Comparison of ENCODE assay signal across 27 cellular contexts in the genomic region with DNA sequence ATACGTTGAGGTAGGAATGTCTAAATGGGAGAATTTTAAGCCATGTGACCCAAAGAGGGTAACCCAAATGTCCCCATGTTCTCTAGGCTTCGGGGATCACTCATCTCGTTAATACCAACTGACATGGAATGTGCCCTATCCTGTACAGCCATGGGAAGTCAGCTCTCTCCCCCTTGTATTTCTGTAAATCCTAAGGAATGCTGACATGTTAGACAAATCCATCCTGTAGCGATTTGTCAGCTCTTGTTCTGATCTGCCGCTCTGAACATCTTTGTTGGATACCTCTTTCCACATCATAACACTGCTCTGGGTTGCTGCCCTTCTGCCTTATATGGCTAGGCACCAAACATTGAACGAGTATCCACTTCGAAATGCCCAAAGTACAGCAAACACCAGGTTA.
"Had no signal": no experiment of that assay in that cellular context is flagged by ENCODE, and none has a peak within 500 bp of the region (broad histone marks: within the 10 kb centered on the region; RNA-seq: fewer than 3 reads in every experiment).

No MANE protein-coding gene starts in this region.

- H3K4me1 Mint-ChIP-seq: activated CD4-positive, alpha-beta T cell treated with anti-CD3 and anti-CD28 coated beads, Interleukin-2, amount 10 ng/mL, durations not matched to agents 7 days and 5 days; activated naive CD8-positive, alpha-beta T cell treated with anti-CD3 and anti-CD28 coated beads, Interleukin-2, amount 50 U/mL, for 24 hours; central memory CD8-positive, alpha-beta T cell; immature natural killer cell; naive thymus-derived CD8-positive, alpha-beta T cell; stimulated activated memory B cell treated with anti-CD40 and anti-IgM and Interleukin-4, amounts not matched to agents 10 μg/mL and 1 μg/mL and 100 μg/mL, for 72 hours had no signal

- H3K27me3 ChIP-seq: ascending aorta, brain microvascular endothelial cell, colonic mucosa, hepatocyte, right atrium auricular region, transverse colon, vagina had no signal

- H3K9me3 Mint-ChIP-seq: endodermal cell had no signal

- H3K27ac Mint-ChIP-seq: activated CD4-positive, alpha-beta T cell treated with anti-CD3 and anti-CD28 coated beads, Interleukin-2, amount 10 ng/mL, durations not matched to agents 7 days and 5 days; activated CD8-positive, alpha-beta memory T cell treated with anti-CD3 and anti-CD28 coated beads, Interleukin-2, amount 10 ng/mL, durations not matched to agents 7 days and 5 days; activated CD8-positive, alpha-beta T cell treated with anti-CD3 and anti-CD28 coated beads for 36 hours; activated naive CD8-positive, alpha-beta T cell treated with anti-CD3 and anti-CD28 coated beads, Interleukin-2, amount 50 U/mL, for 24 hours; endodermal cell; naive thymus-derived CD8-positive, alpha-beta T cell; progenitor cell of endocrine pancreas; stimulated activated memory B cell treated with anti-CD40 and anti-IgM and Interleukin-4, amounts not matched to agents 10 μg/mL and 1 μg/mL and 100 μg/mL, for 72 hours had no signal

- H3K4me3 Mint-ChIP-seq: activated CD4-positive, alpha-beta T cell treated with anti-CD3 and anti-CD28 coated beads, Interleukin-2, amount 10 ng/mL, durations not matched to agents 7 days and 5 days; activated CD8-positive, alpha-beta memory T cell treated with anti-CD3 and anti-CD28 coated beads, Interleukin-2, amount 10 ng/mL, durations not matched to agents 7 days and 5 days; activated CD8-positive, alpha-beta T cell treated with anti-CD3 and anti-CD28 coated beads for 36 hours; activated naive CD8-positive, alpha-beta T cell treated with anti-CD3 and anti-CD28 coated beads, Interleukin-2, amount 50 U/mL, for 24 hours; central memory CD8-positive, alpha-beta T cell; endodermal cell; immature natural killer cell; naive thymus-derived CD8-positive, alpha-beta T cell; stimulated activated memory B cell treated with anti-CD40 and anti-IgM and Interleukin-4, amounts not matched to agents 10 μg/mL and 1 μg/mL and 100 μg/mL, for 72 hours had no signal

- H3K4me1 ChIP-seq: ascending aorta, colonic mucosa, right atrium auricular region had no signal

- H3K9me3 ChIP-seq: ascending aorta, colonic mucosa, left ventricle myocardium inferior, right atrium auricular region, transverse colon, vagina had no signal

- ATAC-seq: activated CD4-positive, CD25-positive, alpha-beta regulatory T cell treated with anti-CD3 and anti-CD28 coated beads, Interleukin-2, amount 50 U/mL, for 24 hours; activated CD8-positive, alpha-beta memory T cell treated with anti-CD3 and anti-CD28 coated beads, Interleukin-2, amount 10 ng/mL, durations not matched to agents 7 days and 5 days; activated CD8-positive, alpha-beta T cell treated with anti-CD3 and anti-CD28 coated beads for 36 hours; activated naive CD8-positive, alpha-beta T cell treated with anti-CD3 and anti-CD28 coated beads, Interleukin-2, amount 50 U/mL, for 24 hours; naive thymus-derived CD8-positive, alpha-beta T cell; stimulated activated memory B cell treated with anti-CD40 and anti-IgM and Interleukin-4, amounts not matched to agents 10 μg/mL and 1 μg/mL and 100 μg/mL, for 72 hours had no signal

- H3K4me3 ChIP-seq: ascending aorta, colonic mucosa, hepatocyte, left ventricle myocardium inferior, right atrium auricular region, transverse colon, vagina had no signal

- H3K27me3 Mint-ChIP-seq: activated CD4-positive, alpha-beta T cell treated with anti-CD3 and anti-CD28 coated beads, Interleukin-2, amount 10 ng/mL, durations not matched to agents 7 days and 5 days; activated CD8-positive, alpha-beta memory T cell treated with anti-CD3 and anti-CD28 coated beads, Interleukin-2, amount 10 ng/mL, durations not matched to agents 7 days and 5 days; activated CD8-positive, alpha-beta T cell treated with anti-CD3 and anti-CD28 coated beads for 36 hours; activated naive CD8-positive, alpha-beta T cell treated with anti-CD3 and anti-CD28 coated beads, Interleukin-2, amount 50 U/mL, for 24 hours; central memory CD8-positive, alpha-beta T cell; stimulated activated memory B cell treated with anti-CD40 and anti-IgM and Interleukin-4, amounts not matched to agents 10 μg/mL and 1 μg/mL and 100 μg/mL, for 72 hours had no signal

- H3K27ac ChIP-seq: ascending aorta, brain microvascular endothelial cell, colonic mucosa, hepatocyte, left ventricle myocardium inferior, right atrium auricular region, transverse colon, vagina, VCaP had no signal

- H3K36me3 ChIP-seq: ascending aorta, brain microvascular endothelial cell, colonic mucosa, left ventricle myocardium inferior, right atrium auricular region, transverse colon, vagina had no signal

- DNase-seq: activated CD4-positive, alpha-beta T cell treated with anti-CD3 and anti-CD28 coated beads, Interleukin-2, amount 10 ng/mL, durations not matched to agents 7 days and 5 days; activated CD8-positive, alpha-beta memory T cell treated with anti-CD3 and anti-CD28 coated beads, Interleukin-2, amount 10 ng/mL, durations not matched to agents 7 days and 5 days; activated CD8-positive, alpha-beta T cell treated with anti-CD3 and anti-CD28 coated beads for 36 hours; activated gamma-delta T cell; activated naive CD4-positive, alpha-beta T cell treated with anti-CD3 and anti-CD28 coated beads, Interleukin-2, amount 50 U/mL, for 16 hours; activated naive CD8-positive, alpha-beta T cell treated with anti-CD3 and anti-CD28 coated beads, Interleukin-2, amount 50 U/mL, for 24 hours; activated T-cell treated with anti-CD3 and anti-CD28 coated beads for 4 hours; brain microvascular endothelial cell; colonic mucosa; endodermal cell; glutamatergic neuron; immature natural killer cell; kidney glomerular epithelial cell; left ventricle myocardium inferior; naive thymus-derived CD8-positive, alpha-beta T cell; stimulated activated CD4-positive, alpha-beta T cell treated with anti-CD3 and anti-CD28 coated beads, Interleukin-12 subunit alpha, Interleukin-12 subunit beta, amount 100 ng/mL, for 4 hours; T-helper 2 cell; transverse colon had no signal

- H3K36me3 Mint-ChIP-seq: activated CD8-positive, alpha-beta memory T cell treated with anti-CD3 and anti-CD28 coated beads, Interleukin-2, amount 10 ng/mL, durations not matched to agents 7 days and 5 days; immature natural killer cell; naive thymus-derived CD8-positive, alpha-beta T cell; stimulated activated memory B cell treated with anti-CD40 and anti-IgM and Interleukin-4, amounts not matched to agents 10 μg/mL and 1 μg/mL and 100 μg/mL, for 72 hours had no signal
